In genomic region chr12:11885261-11886038, GRCh38 we compare ENCODE assay signal across 8 cellular contexts.
DNase-seq lines count a peak whose midpoint lies in the region; ATAC-seq and TF ChIP-seq lines count a peak whose summit lies in the region.

No MANE protein-coding gene starts in this region.

- H3K27me3 ChIP-seq in skeletal muscle tissue (ENCODE audit: control insufficient read depth in 3 of 3, insufficient read depth in 3 of 3, low read length in 3 of 3): no peaks in the 10 kb centered on the region

- POLR2A ChIA-PET in RWPE1 (lab: Yijun Ruan, JAX; ENCODE audit: low non-redundant PET): no interaction called here

- ATAC-seq in GM18520 (IDR thresholded peaks at IDR 0.05; ENCODE audit: unreplicated experiment) (no peak), HG02678 (IDR thresholded peaks at IDR 0.05; ENCODE audit: unreplicated experiment) (no peak)
- no peak for ATAC-seq in activated naive CD8-positive, alpha-beta T cell treated with anti-CD3 and anti-CD28 coated beads, Interleukin-2, amount 50 U/mL, for 24 hours

- CTCF ChIA-PET in RWPE1 (lab: Yijun Ruan, JAX): no interaction called here

- peaks cover 15 to 21% (median 16%) of the 10 kb centered on the region in 3 donors for H3K4me1 ChIP-seq in skeletal muscle tissue (ENCODE audit: control insufficient read depth in 3 of 3, insufficient read depth in 3 of 3, low read length in 3 of 3)

- DNase-seq in HFFc6 (peak; percentile 60), RWPE1 (ENCODE audit: low spot score) (peak; percentile 82), glomerular visceral epithelial cell (ENCODE audit: extremely low spot score) (peak; percentile 61), NCI-H2227 (lab: John Stamatoyannopoulos, UW; ENCODE audit: unreplicated experiment) (no peak)
- DNase-seq in activated naive CD8-positive, alpha-beta T cell treated with anti-CD3 and anti-CD28 coated beads, Interleukin-2, amount 50 U/mL, for 24 hours: no peak

- peak overlapping the region; percentile 1; the same call in 1 of the 2 replicates for H3K4me3 Mint-ChIP-seq in HFFc6
- no peak overlapping the region for H3K4me3 Mint-ChIP-seq in activated naive CD8-positive, alpha-beta T cell treated with anti-CD3 and anti-CD28 coated beads, Interleukin-2, amount 50 U/mL, for 24 hours

- H3K27ac ChIP-seq in RWPE1 (peak overlapping the region; percentile 38; the same call in 1 of the 2 replicates), skeletal muscle tissue (ENCODE audit: low read depth, low read length) (peak overlapping the region; percentile 29)

- no peaks in the 10 kb centered on the region for H3K9me3 ChIP-seq in skeletal muscle tissue (ENCODE audit: control insufficient read depth in 3 of 3, low read length in 3 of 3)

- no peak for TF ChIP-seq CTCF in HFFc6 (IDR thresholded peaks at IDR 0.05)
- no peak for TF ChIP-seq CTCF in RWPE1 (conservative IDR thresholded peaks at IDR 0.05; ENCODE audit: low read depth)

- peaks cover 49% of the 10 kb centered on the region for H3K4me1 Mint-ChIP-seq in HFFc6 (ENCODE audit: low read depth)
- H3K4me1 Mint-ChIP-seq in activated naive CD8-positive, alpha-beta T cell treated with anti-CD3 and anti-CD28 coated beads, Interleukin-2, amount 50 U/mL, for 24 hours: peaks cover 17% of the 10 kb centered on the region

- H3K4me3 ChIP-seq in skeletal muscle tissue (ENCODE audit: low read length in 3 of 3): no peak overlapping the region

- H3K36me3 ChIP-seq in skeletal muscle tissue (ENCODE audit: control insufficient read depth in 3 of 3, insufficient read depth in 3 of 3, low read length in 3 of 3): peaks cover 0 to 6% (median 0%) of the 10 kb centered on the region in 3 donors

- H3K9me3 Mint-ChIP-seq in HFFc6: no peaks in the 10 kb centered on the region
- H3K9me3 Mint-ChIP-seq in activated naive CD8-positive, alpha-beta T cell treated with anti-CD3 and anti-CD28 coated beads, Interleukin-2, amount 50 U/mL, for 24 hours: peaks cover 4% of the 10 kb centered on the region

- H3K27me3 Mint-ChIP-seq in HFFc6 (ENCODE audit: insufficient read depth): no peaks in the 10 kb centered on the region; the same call in 1 of the 2 replicates
- no peaks in the 10 kb centered on the region for H3K27me3 Mint-ChIP-seq in activated naive CD8-positive, alpha-beta T cell treated with anti-CD3 and anti-CD28 coated beads, Interleukin-2, amount 50 U/mL, for 24 hours

- peaks cover 34% of the 10 kb centered on the region for H3K36me3 Mint-ChIP-seq in HFFc6 (ENCODE audit: low read depth)
- peaks cover 72% of the 10 kb centered on the region for H3K36me3 Mint-ChIP-seq in activated naive CD8-positive, alpha-beta T cell treated with anti-CD3 and anti-CD28 coated beads, Interleukin-2, amount 50 U/mL, for 24 hours (ENCODE audit: low read depth)

- no peak overlapping the region for H3K9ac ChIP-seq in skeletal muscle tissue (ENCODE audit: low read depth in 1 of 3, low read length in 3 of 3)

- H3K27ac Mint-ChIP-seq in HFFc6: peak overlapping the region; percentile 68
- H3K27ac Mint-ChIP-seq in activated naive CD8-positive, alpha-beta T cell treated with anti-CD3 and anti-CD28 coated beads, Interleukin-2, amount 50 U/mL, for 24 hours: no peak overlapping the region

Comparison
In these comparisons a context has a peak if more than half of its experiments do, and no peak if none do; other contexts are left out.
1. DNase-seq: peak in HFFc6 (single experiment), RWPE1 (single experiment) and glomerular visceral epithelial cell (single experiment); none in NCI-H2227 (single experiment) and activated naive CD8-positive, alpha-beta T cell treated with anti-CD3 and anti-CD28 coated beads, Interleukin-2, amount 50 U/mL, for 24 hours (single experiment).